8 cellular contexts compared by ENCODE assay signal in the genomic region with DNA sequence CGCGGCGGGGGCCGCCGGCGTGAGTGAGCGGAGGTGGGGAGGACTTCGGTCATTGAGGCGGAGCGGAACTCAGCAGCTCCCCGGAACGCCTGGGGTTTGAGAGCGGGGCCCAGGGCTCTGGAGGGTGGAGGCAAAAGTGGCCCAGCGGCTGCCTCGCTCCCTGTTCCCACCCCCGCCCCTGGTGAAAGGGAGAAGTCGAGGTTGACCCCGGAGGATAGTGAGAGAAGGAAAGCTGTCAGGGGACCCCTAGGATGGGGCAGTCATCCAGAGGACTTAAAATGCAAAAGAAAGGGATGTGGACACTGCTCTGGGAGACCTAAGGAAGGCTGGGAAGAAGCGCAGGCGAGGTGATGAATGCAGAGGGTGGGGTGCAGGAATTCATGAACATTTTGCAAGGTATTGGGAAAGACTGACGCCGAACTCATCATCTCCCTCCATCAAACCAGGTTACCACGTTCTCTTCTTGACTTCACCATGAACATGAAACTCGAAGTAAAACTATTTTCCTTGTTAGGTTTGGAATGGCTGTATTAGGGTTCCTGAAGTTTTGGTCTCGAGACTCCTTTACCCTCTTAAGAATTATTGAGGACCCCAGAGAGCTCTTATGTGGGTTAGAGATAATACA. TPM values are rescaled to one million over a fixed set of nuclear protein-coding genes. Genes with fewer than 3 reads are reported as not detected.
DNase-seq lines count a peak whose midpoint lies in the region; ATAC-seq and TF ChIP-seq lines count a peak whose summit lies in the region.

No MANE protein-coding gene starts in this region.

- H3K36me3 Mint-ChIP-seq in T-helper 17 cell (ENCODE audit: low read depth) (peaks cover 12% of the 10 kb centered on the region), neural crest cell (ENCODE audit: low read depth) (peaks cover 3% of the 10 kb centered on the region)

- H3K27me3 Mint-ChIP-seq in T-helper 17 cell (no peaks in the 10 kb centered on the region), neural crest cell (ENCODE audit: low read depth) (peaks cover 6% of the 10 kb centered on the region)

- H3K9me3 ChIP-seq in T-helper 17 cell (ENCODE audit: control insufficient read depth, low read length, poor library complexity, severe bottlenecking), result no peaks in the 10 kb centered on the region

- no peaks in the 10 kb centered on the region for H3K9me3 Mint-ChIP-seq in neural crest cell

- no peaks in the 10 kb centered on the region for H3K27me3 ChIP-seq in ACC112 (ENCODE audit: insufficient read depth, low read length)

- TF ChIP-seq POLR2A in GM18505 (IDR thresholded peaks at IDR 0.05; ENCODE audit: borderline replicate concordance, extremely low read depth, insufficient read depth, insufficient read length), result no peak

- peak overlapping the region; percentile 95 for H3K4me3 ChIP-seq in ACC112 (ENCODE audit: low read depth, low read length)

- H2AFZ ChIP-seq in ACC112 (ENCODE audit: low read length, unreplicated experiment), result peak overlapping the region; percentile 94

- TF ChIP-seq CTCF in neural crest cell (conservative IDR thresholded peaks at IDR 0.05), result no peak

- no peaks in the 10 kb centered on the region for H3K36me3 ChIP-seq in ACC112 (ENCODE audit: insufficient read depth, low read length)

- DNase-seq in T-helper 17 cell (no peak), fibroblast of peridontal ligament (ENCODE audit: extremely low read depth) (peak; percentile 45), neural crest cell (ENCODE audit: low read depth, low spot score) (no peak)
- no peak for DNase-seq in activated effector memory CD4-positive, alpha-beta T cell treated with Interleukin-2 at 50 U/mL for 16 hours
- DNase-seq in stimulated activated CD4-positive, alpha-beta T cell treated with anti-CD3 and anti-CD28 coated beads, Interleukin-2, amount 100 ng/mL, for 48 hours, result no peak

- H3K4me3 Mint-ChIP-seq in T-helper 17 cell (peak overlapping the region; percentile 97), neural crest cell (peak overlapping the region; percentile 95)

- ATAC-seq in GM18505 (IDR thresholded peaks at IDR 0.05; ENCODE audit: unreplicated experiment) (peak; percentile 18), HG03354 (IDR thresholded peaks at IDR 0.05; ENCODE audit: poor library complexity, severe bottlenecking, unreplicated experiment) (peak; percentile 35), T-helper 17 cell (peak; percentile 19)

- H3K4me1 Mint-ChIP-seq in T-helper 17 cell, result peaks cover 52% of the 10 kb centered on the region
- peaks cover 19% of the 10 kb centered on the region for H3K4me1 Mint-ChIP-seq in neural crest cell

- peak overlapping the region; percentile 92 for H3K27ac Mint-ChIP-seq in T-helper 17 cell
- peak overlapping the region; percentile 83 for H3K27ac Mint-ChIP-seq in neural crest cell (ENCODE audit: unreplicated experiment)

- H3K79me2 ChIP-seq in ACC112 (ENCODE audit: control insufficient read depth, insufficient read depth, low read length, unreplicated experiment), result peaks cover 44% of the 10 kb centered on the region

- H3K4me1 ChIP-seq in ACC112 (ENCODE audit: control insufficient read depth, insufficient read depth, low read length, unreplicated experiment), result peaks cover 42% of the 10 kb centered on the region

- H3K27ac ChIP-seq in ACC112 (ENCODE audit: low read depth, low read length), result peak overlapping the region; percentile 61

RNA-seq across cellular contexts. Expression of a gene that starts 0.8 kb away (rescaled TPM):
- 100 to 1,000 TPM in 1 of 2 donors, 10 to 100 TPM in 1; 87.8 to 108 TPM for total RNA-seq in T-helper 17 cell
- 17.4 and 17.6 TPM in 2 replicates for total RNA-seq in neural crest cell

RNA-seq across cellular contexts. Expression of a gene that starts 43.2 kb away (rescaled TPM):
- total RNA-seq in T-helper 17 cell, result 1 to 10 TPM in 1 of 2 donors, under 1 TPM in 1; 0.65 to 2.6 TPM
- total RNA-seq in neural crest cell, result 0.14 TPM in 1 of 2 replicates, not detected in the other
